8 cellular contexts compared by ENCODE assay signal in the genomic region with DNA sequence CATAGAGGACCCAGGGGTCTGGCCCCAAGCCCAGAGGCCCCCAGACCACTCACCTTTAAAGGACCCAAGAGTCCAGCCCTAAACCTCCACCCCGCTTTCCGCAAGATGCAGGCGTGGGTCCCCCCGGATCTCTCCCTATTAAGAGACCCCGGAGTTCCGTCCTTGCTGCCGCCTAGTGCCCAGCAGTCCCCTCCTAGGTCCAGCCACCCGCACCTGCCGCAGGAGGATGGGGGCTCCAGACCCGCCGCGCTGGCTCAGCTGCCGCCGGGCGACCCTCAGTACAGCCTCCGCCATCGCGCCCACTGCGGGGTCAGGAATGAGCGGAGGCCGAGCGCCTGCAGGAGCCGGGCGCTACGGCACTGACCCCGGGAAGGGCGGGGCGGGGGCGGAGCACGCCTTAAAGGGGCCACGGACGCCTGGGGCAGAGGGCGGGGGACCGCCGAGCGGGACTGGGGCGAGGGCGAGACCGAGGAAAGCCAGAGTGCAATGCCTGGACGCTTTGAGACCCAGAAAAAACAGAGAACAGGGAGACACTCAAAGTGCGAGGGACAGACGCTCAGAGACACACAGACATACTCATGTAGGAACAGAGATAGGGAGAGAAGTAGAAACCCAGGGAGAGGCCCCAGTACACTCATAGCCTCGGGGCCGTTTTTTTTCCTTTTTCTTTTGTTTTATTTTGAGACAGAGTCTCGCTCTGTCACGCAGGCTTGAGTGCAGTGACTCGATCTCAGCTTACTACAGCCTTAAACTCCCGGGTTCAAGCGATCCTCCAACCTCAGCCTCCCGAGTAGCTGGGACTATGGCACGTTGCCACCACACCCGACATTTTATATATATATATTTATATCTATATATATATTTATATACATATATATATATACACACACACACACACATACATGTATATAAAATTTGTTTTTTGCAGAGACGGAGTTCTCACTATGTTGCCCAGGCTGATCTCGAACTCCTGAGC. TPM values are rescaled to one million over a fixed set of nuclear protein-coding genes. Genes with fewer than 3 reads are reported as not detected.
DNase-seq lines count a peak whose midpoint lies in the region; ATAC-seq, FAIRE-seq and TF ChIP-seq lines count a peak whose summit lies in the region.

A gene with protein sequence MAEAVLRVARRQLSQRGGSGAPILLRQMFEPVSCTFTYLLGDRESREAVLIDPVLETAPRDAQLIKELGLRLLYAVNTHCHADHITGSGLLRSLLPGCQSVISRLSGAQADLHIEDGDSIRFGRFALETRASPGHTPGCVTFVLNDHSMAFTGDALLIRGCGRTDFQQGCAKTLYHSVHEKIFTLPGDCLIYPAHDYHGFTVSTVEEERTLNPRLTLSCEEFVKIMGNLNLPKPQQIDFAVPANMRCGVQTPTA (minus strand): TSS at position 318 of the 976 bp plus-strand sequence. CDS start 24 bp downstream, at position 294.

- H3K9ac ChIP-seq in kidney (ENCODE audit: low read length in 2 of 2): peak within 1 kb of the TSS; percentile 77 to 90

- peak; percentile 76 for DNase-seq in GM12891 (ENCODE audit: insufficient read length, low spot score)
- peak; percentile 53 for DNase-seq in NCI-H226
- DNase-seq in cerebellum (ENCODE audit: low spot score): peak; percentile 92
- peak; percentile 94 for DNase-seq in kidney
- DNase-seq in stimulated activated CD4-positive, alpha-beta T cell treated with anti-CD3 and anti-CD28 coated beads, Interleukin-12 subunit alpha, Interleukin-12 subunit beta, amount 100 ng/mL, for 4 hours: peak; percentile 74
- no peak for DNase-seq in NCI-H2107 treated with DMSO at 0.1 percent for 48 hours (lab: John Stamatoyannopoulos, UW; ENCODE audit: unreplicated experiment)

- peaks cover 0 to 2% of the 10 kb centered on the region in 2 donors for H3K36me3 ChIP-seq in kidney (ENCODE audit: control insufficient read depth in 1 of 2, insufficient read depth in 2 of 2, low read length in 2 of 2)

- H3K27ac ChIP-seq in kidney (ENCODE audit: low read depth in 2 of 2, low read length in 2 of 2): peak within 1 kb of the TSS; percentile 83 to 89

- intact Hi-C loops in kidney (cut with DNase I): no loop called here

- peak within 1 kb of the TSS; percentile 88 to 90 for H3K4me3 ChIP-seq in kidney (ENCODE audit: low read length in 2 of 2)

- TF ChIP-seq CTCF in kidney (IDR thresholded peaks at IDR 0.05; ENCODE audit: borderline replicate concordance, extremely low read depth, insufficient read depth): no peak

- FAIRE-seq in GM12891 (lab: Jason Lieb, UNC): peak; percentile 85
- no peak for FAIRE-seq in kidney (lab: Jason Lieb, UNC)

- ATAC-seq in HG02759 (IDR thresholded peaks at IDR 0.05; ENCODE audit: unreplicated experiment): peak; percentile 79
- ATAC-seq in activated CD4-positive, CD25-positive, alpha-beta regulatory T cell treated with anti-CD3 and anti-CD28 coated beads, Interleukin-2, amount 50 U/mL, for 24 hours: peak; percentile 80 to 82

- TF ChIP-seq POLR2A in GM12891 (IDR thresholded peaks at IDR 0.05; ENCODE audit: low read depth, low read length): peak; percentile 73

- H3K4me1 ChIP-seq in kidney (ENCODE audit: control insufficient read depth in 1 of 2, insufficient read depth in 1 of 2, low read depth in 1 of 2, low read length in 2 of 2): peaks cover 10 to 12% of the 10 kb centered on the region in 2 donors

- H3K9me3 ChIP-seq in kidney (ENCODE audit: control insufficient read depth in 1 of 2, low read length in 2 of 2): no peaks in the 10 kb centered on the region

TF ChIP-seq in GM12891, 5 proteins besides CTCF, POLR2A, EP300 and RAD21:
- 0 out of 2 replicates have a peak, but pooled peaks have one; percentile 51 for TF ChIP-seq TAF1 (IDR thresholded peaks at IDR 0.05; ENCODE audit: low read depth, low read length)
- TF ChIP-seq POLR2AphosphoS5 (IDR thresholded peaks at IDR 0.05; ENCODE audit: low read depth, low read length): peak; percentile 62; the same call in 1 of the 2 replicates
- TF ChIP-seq PAX5 (IDR thresholded peaks at IDR 0.05; ENCODE audit: insufficient read depth, low read length, severe bottlenecking): no peak

RNA-seq across cellular contexts. Expression of the gene that starts here (rescaled TPM):
- polyA plus RNA-seq in GM12891 (2012; ENCODE audit: low read depth, missing spikeins): 91.9 TPM
- total RNA-seq in cerebellum: 15.5 TPM
- 61.3 TPM for total RNA-seq in kidney
- 81.8 TPM for polyA plus RNA-seq in kidney (ENCODE audit: insufficient read depth, low read depth, low replicate concordance)
